In genomic region chr17:41529491-41529915, GRCh38 we compare ENCODE assay signal across 12 cellular contexts. TPM values are rescaled to one million over a fixed set of nuclear protein-coding genes. Genes with fewer than 3 reads are reported as not detected.
DNase-seq lines count a peak whose midpoint lies in the region; ATAC-seq, FAIRE-seq and TF ChIP-seq lines count a peak whose summit lies in the region.
"Had no signal": no experiment of that assay in that cellular context is flagged by ENCODE, and none has a peak within 500 bp of the region (broad histone marks: within the 10 kb centered on the region; RNA-seq: fewer than 3 reads in every experiment).

No MANE protein-coding gene starts in this region.

- TF ChIP-seq CTCF in HCT116 (IDR thresholded peaks at IDR 0.05 in 2 of 3, conservative IDR thresholded peaks at IDR 0.05 in 1 of 3; ENCODE audit: borderline replicate concordance in 1 of 3, insufficient read depth in 1 of 3, low read depth in 2 of 3, low read length in 2 of 3) = no peak
- TF ChIP-seq CTCF in WERI-Rb-1 (IDR thresholded peaks at IDR 0.05; ENCODE audit: low read depth, low read length) = no peak
- TF ChIP-seq CTCF in mucosa of descending colon (IDR thresholded peaks at IDR 0.05) = no peak

- no peaks in the 10 kb centered on the region for H3K9me2 ChIP-seq in HCT116 (ENCODE audit: insufficient read depth)

- peak overlapping the region; percentile 95 for H3K4me2 ChIP-seq in HCT116 (ENCODE audit: low read length)

- H4K20me1 ChIP-seq in HCT116 (ENCODE audit: insufficient read depth) = no peaks in the 10 kb centered on the region; the same call in 1 of the 2 replicates

- H3K9me3 ChIP-seq in HCT116 (ENCODE audit: control insufficient read depth in 1 of 2, insufficient read depth in 1 of 2, low read depth in 1 of 2, low read length in 2 of 2) = no peaks in the 10 kb centered on the region
- peaks cover 4% of the 10 kb centered on the region for H3K9me3 ChIP-seq in WERI-Rb-1 (ENCODE audit: severe bottlenecking)
- no peaks in the 10 kb centered on the region for H3K9me3 ChIP-seq in mucosa of descending colon

- POLR2A ChIA-PET in HCT116 (lab: Charles Lee) = interaction anchor here (0.9 to 12.9 kb wide), 5 partner anchors 8 to 160 kb away, joined by 3 to 148 read pairs (median 14); partner anchors contain the start of genes EIF1 and KRT15

- intact Hi-C loops in HCT116 (cut with micrococcal nuclease) (loop anchor here (2.0 kb wide), 1 partner anchor 621 kb away; no protein-coding TSS in a partner anchor), mucosa of descending colon (cut with DNase I, micrococcal nuclease) (no loop called here)

- ATAC-seq in HCT116 (no peak), mucosa of descending colon (peak; percentile 4), HG03139 (IDR thresholded peaks at IDR 0.05; ENCODE audit: unreplicated experiment) (no peak)
- ATAC-seq: activated CD8-positive, alpha-beta T cell treated with anti-CD3 and anti-CD28 coated beads for 36 hours; naive thymus-derived CD4-positive, alpha-beta T cell; T-cell had no signal

- peak overlapping the region; percentile 99 for H3K9ac ChIP-seq in HCT116 (ENCODE audit: low read length)

- BruUV-seq in HCT116 (replicated peaks; lab: Mats Ljungman, UMichigan) = no TSS peak

- H3K79me2 ChIP-seq in HCT116 (ENCODE audit: insufficient read depth, low read length) = peaks cover 43% of the 10 kb centered on the region

- H2AFZ ChIP-seq in HCT116 (ENCODE audit: low read depth, low read length, poor library complexity, severe bottlenecking) = no peak overlapping the region

- no peak for FAIRE-seq in H54 (lab: Jason Lieb, UNC)

- H3K27ac ChIP-seq in HCT116 (ENCODE audit: low read depth, low read length) (peak overlapping the region; percentile 99), WERI-Rb-1 (peak overlapping the region; percentile 36; the same call in 1 of the 2 replicates)

- TF ChIP-seq POLR2A in HCT116 (IDR thresholded peaks at IDR 0.05; ENCODE audit: borderline replicate concordance, extremely low read depth, insufficient read depth, insufficient read length) = no peak
- no peak for TF ChIP-seq POLR2A in H54 (IDR thresholded peaks at IDR 0.05; ENCODE audit: low read depth, low read length)

- peaks cover 44 to 74% of the 10 kb centered on the region in 2 experiments for H3K4me1 ChIP-seq in HCT116 (ENCODE audit: control insufficient read depth in 1 of 2, insufficient read depth in 2 of 2, low read length in 2 of 2)
- peaks cover 26% of the 10 kb centered on the region for H3K4me1 ChIP-seq in mucosa of descending colon (ENCODE audit: low read depth)

- H3K36me3 ChIP-seq in HCT116 (ENCODE audit: control insufficient read depth in 1 of 2, insufficient read depth in 2 of 2, low read length in 2 of 2) (peaks cover 1 to 16% of the 10 kb centered on the region in 2 experiments; a peak in 3 of 4 replicates), WERI-Rb-1 (no peaks in the 10 kb centered on the region), mucosa of descending colon (ENCODE audit: low read depth) (no peaks in the 10 kb centered on the region)

- RAD21 ChIA-PET in HCT116 (lab: Charles Lee; ENCODE audit: low non-redundant PET in 1 of 2, low total read pairs in 2 of 2, uncharacterized antibody in 2 of 2, unreplicated experiment in 2 of 2) = interaction anchor here (0.5 to 2.0 kb wide), 5 partner anchors 18 to 317 kb away, joined by 3 to 8 read pairs (median 3); no protein-coding TSS in a partner anchor

- peak overlapping the region in 1 of 2 experiments; percentile 95; a peak in 3 of 4 replicates for H3K4me3 ChIP-seq in HCT116 (replicated peaks in 1 of 2; ENCODE audit: low read depth in 1 of 2, low read length in 2 of 2)
- H3K4me3 ChIP-seq in WERI-Rb-1 (ENCODE audit: low read depth, low read length) = no peak overlapping the region
- no peak overlapping the region for H3K4me3 ChIP-seq in mucosa of descending colon

- CTCF ChIA-PET in HCT116 (lab: Charles Lee) = interaction anchor here (0.7 to 4.2 kb wide), 7 partner anchors 8 to 137 kb away, joined by 3 to 45 read pairs (median 4); no protein-coding TSS in a partner anchor

- TF ChIP-seq RAD21 in HCT116 (IDR thresholded peaks at IDR 0.05; ENCODE audit: low read depth) = no peak

- peak; percentile 15 for DNase-seq in CD1c-positive myeloid dendritic cell (ENCODE audit: extremely low spot score)
- no peak for DNase-seq in HCT116 (ENCODE audit: low read depth, low spot score)
- no peak for DNase-seq in WERI-Rb-1
- peak in 1 of 3 donors; percentile 41 for DNase-seq in mucosa of descending colon
- DNase-seq in H54 (ENCODE audit: insufficient read length, low spot score) = no peak
- no peak for DNase-seq in DMS 273 treated with DMSO at 0.1 percent for 48 hours (lab: John Stamatoyannopoulos, UW)
- no peak for DNase-seq in stimulated activated CD4-positive, alpha-beta T cell treated with anti-CD3 and anti-CD28 coated beads, Interleukin-4, amount 100 ng/mL, for 4 hours
- DNase-seq: activated CD8-positive, alpha-beta T cell treated with anti-CD3 and anti-CD28 coated beads for 36 hours; naive thymus-derived CD4-positive, alpha-beta T cell; NCI-H524 treated with DMSO at 0.1 percent for 48 hours; T-cell had no signal

- H3K27me3 ChIP-seq in HCT116 (ENCODE audit: insufficient read depth, low read length) = no peaks in the 10 kb centered on the region
- no peaks in the 10 kb centered on the region for H3K27me3 ChIP-seq in WERI-Rb-1 (ENCODE audit: insufficient read depth, low read depth, severe bottlenecking)

TF ChIP-seq in HCT116, 20 proteins besides CTCF, POLR2A, EP300 and RAD21:
- no peak for TF ChIP-seq YY1 (IDR thresholded peaks at IDR 0.05; ENCODE audit: extremely low read depth, insufficient replicate concordance, low read depth, low read length)
- TF ChIP-seq JUND (IDR thresholded peaks at IDR 0.05) = no peak
- TF ChIP-seq REST (IDR thresholded peaks at IDR 0.05; ENCODE audit: low read depth) = no peak
- TF ChIP-seq FOSL1 (IDR thresholded peaks at IDR 0.05; ENCODE audit: low read depth) = no peak
- no peak for TF ChIP-seq CEBPB (IDR thresholded peaks at IDR 0.05; ENCODE audit: low read depth)
- no peak for TF ChIP-seq CBX3 (IDR thresholded peaks at IDR 0.05; ENCODE audit: low read depth)
- 0 out of 2 replicates have a peak, but pooled peaks have one; percentile 30 for TF ChIP-seq POLR2AphosphoS5 (IDR thresholded peaks at IDR 0.05; ENCODE audit: low read depth, low read length)

RNA-seq across cellular contexts. Expression of gene KRT19, which starts 1.4 kb away (rescaled TPM):
- total RNA-seq in HCT116 (2021; ENCODE audit: unreplicated experiment) = 1,248 TPM
- polyA plus RNA-seq in HCT116 (2012) = 2,498 and 2,504 TPM in 2 replicates
- 1,000 to 10,000 TPM in 2 of 3 donors, 100 to 1,000 TPM in 1; 723 to 2,357 (median 1,709) TPM for total RNA-seq in mucosa of descending colon
- total RNA-seq: activated CD8-positive, alpha-beta T cell treated with anti-CD3 and anti-CD28 coated beads for 36 hours; naive thymus-derived CD4-positive, alpha-beta T cell had no signal
- polyA plus RNA-seq: naive thymus-derived CD4-positive, alpha-beta T cell had no signal

RNA-seq across cellular contexts. Expression of gene KRT15, which starts 10.8 kb away (rescaled TPM):
- total RNA-seq in HCT116 (2021; ENCODE audit: unreplicated experiment) = 37.1 TPM
- 104 and 111 TPM in 2 replicates for polyA plus RNA-seq in HCT116 (2012)
- total RNA-seq in mucosa of descending colon = 10 to 100 TPM in 1 of 3 donors, 1 to 10 TPM in 2; 5.0 to 16.5 (median 5.4) TPM
- total RNA-seq: activated CD8-positive, alpha-beta T cell treated with anti-CD3 and anti-CD28 coated beads for 36 hours; naive thymus-derived CD4-positive, alpha-beta T cell had no signal
- polyA plus RNA-seq: naive thymus-derived CD4-positive, alpha-beta T cell had no signal

RNA-seq across cellular contexts. Expression of gene KRT13, which starts 24.1 kb away (rescaled TPM):
- total RNA-seq in HCT116 (2021; ENCODE audit: unreplicated experiment) (3.7 TPM), mucosa of descending colon (1 to 10 TPM in 1 of 3 donors, not detected in 2; 3.7 TPM)
- polyA plus RNA-seq in HCT116 (2012) = 4.2 and 7.1 TPM in 2 replicates
- total RNA-seq: activated CD8-positive, alpha-beta T cell treated with anti-CD3 and anti-CD28 coated beads for 36 hours; naive thymus-derived CD4-positive, alpha-beta T cell; T-cell had no signal
- polyA plus RNA-seq: naive thymus-derived CD4-positive, alpha-beta T cell had no signal

RNA-seq across cellular contexts. Expression of gene KRT36, which starts 39.8 kb away (rescaled TPM):
- total RNA-seq in HCT116 (2021; ENCODE audit: unreplicated experiment) = not detected
- polyA plus RNA-seq in HCT116 (2012) = 0.04 and 0.08 TPM in 2 replicates
- not detected for total RNA-seq in mucosa of descending colon
- total RNA-seq: activated CD8-positive, alpha-beta T cell treated with anti-CD3 and anti-CD28 coated beads for 36 hours; naive thymus-derived CD4-positive, alpha-beta T cell; T-cell had no signal
- polyA plus RNA-seq: naive thymus-derived CD4-positive, alpha-beta T cell had no signal

RNA-seq across cellular contexts. Expression of gene KRT9, which starts 42.4 kb away (rescaled TPM):
- 0.15 TPM for total RNA-seq in HCT116 (2021; ENCODE audit: unreplicated experiment)
- 0.14 and 0.18 TPM in 2 replicates for polyA plus RNA-seq in HCT116 (2012)
- total RNA-seq in mucosa of descending colon = not detected
- total RNA-seq: activated CD8-positive, alpha-beta T cell treated with anti-CD3 and anti-CD28 coated beads for 36 hours; naive thymus-derived CD4-positive, alpha-beta T cell; T-cell had no signal
- polyA plus RNA-seq: naive thymus-derived CD4-positive, alpha-beta T cell had no signal
